In the genomic region with DNA sequence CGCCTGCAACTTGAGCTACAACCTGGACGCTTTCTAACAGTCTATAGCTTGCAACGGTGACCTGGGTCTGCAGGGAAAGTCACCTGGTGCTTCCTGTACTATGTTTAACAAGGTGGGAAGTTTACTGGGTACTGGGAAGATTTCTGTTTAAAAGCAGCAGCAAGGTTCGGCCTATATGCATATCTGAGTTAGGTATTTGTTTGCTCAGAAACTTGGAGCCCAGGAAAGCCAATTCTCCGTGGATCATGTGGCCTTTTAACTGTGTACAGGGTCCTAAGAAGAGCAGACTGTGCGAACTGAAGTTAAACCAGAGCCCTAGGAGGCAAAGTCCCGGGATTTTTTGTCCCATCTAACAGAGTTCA, we compare ENCODE assay signal across 23 cellular contexts.
DNase-seq lines count a peak whose midpoint lies in the region; ATAC-seq and TF ChIP-seq lines count a peak whose summit lies in the region.
"Had no signal": no experiment of that assay in that cellular context is flagged by ENCODE, and none has a peak within 500 bp of the region (broad histone marks: within the 10 kb centered on the region; RNA-seq: fewer than 3 reads in every experiment).

No MANE protein-coding gene starts in this region.

- peaks cover 32% of the 10 kb centered on the region for H3K4me1 ChIP-seq in CD4-positive, CD25-positive, alpha-beta regulatory T cell (ENCODE audit: control insufficient read depth, insufficient read depth, low read length, poor library complexity, severe bottlenecking)
- H3K4me1 ChIP-seq in liver (ENCODE audit: control insufficient read depth in 4 of 4, insufficient read depth in 4 of 4, low read length in 3 of 4), result peaks cover 20 to 50% (median 44%) of the 10 kb centered on the region in 4 donors

- H3K4me3 ChIP-seq in CD4-positive, CD25-positive, alpha-beta regulatory T cell (ENCODE audit: low read depth, low read length), result no peak overlapping the region
- H3K4me3 ChIP-seq in liver (ENCODE audit: low read depth in 1 of 3, low read length in 3 of 3), result no peak overlapping the region
- H3K4me3 ChIP-seq: colonic mucosa, lower lobe of right lung, SJSA1, upper lobe of right lung had no signal

- H3K4me1 Mint-ChIP-seq in T-helper 1 cell treated with Interleukin-12 subunit alpha and Interleukin-12 subunit beta and Interleukin-4 antibody, amounts not matched to agents 30 μg/mL and 1 μg/mL, for 36 hours (ENCODE audit: low read depth), result peaks cover 50% of the 10 kb centered on the region
- peaks cover 11 to 50% (median 43%) of the 10 kb centered on the region in 4 donors for H3K4me1 Mint-ChIP-seq in CD4-positive, CD25-positive, alpha-beta regulatory T cell
- H3K4me1 Mint-ChIP-seq in activated CD4-positive, alpha-beta memory T cell treated with anti-CD3 and anti-CD28 coated beads, Interleukin-2, amount 10 ng/mL, durations not matched to agents 7 days and 5 days, result peaks cover 63% of the 10 kb centered on the region

- H3K9me3 Mint-ChIP-seq in T-helper 1 cell treated with Interleukin-12 subunit alpha and Interleukin-12 subunit beta and Interleukin-4 antibody, amounts not matched to agents 30 μg/mL and 1 μg/mL, for 36 hours, result peaks cover 4% of the 10 kb centered on the region
- peaks cover 0 to 1% (median 0%) of the 10 kb centered on the region in 7 donors for H3K9me3 Mint-ChIP-seq in CD4-positive, CD25-positive, alpha-beta regulatory T cell
- H3K9me3 Mint-ChIP-seq in activated CD4-positive, alpha-beta memory T cell treated with anti-CD3 and anti-CD28 coated beads, Interleukin-2, amount 10 ng/mL, durations not matched to agents 7 days and 5 days, result no peaks in the 10 kb centered on the region
- H3K9me3 Mint-ChIP-seq: naive B cell had no signal

- no peak for TF ChIP-seq RAD21 in liver (IDR thresholded peaks at IDR 0.05)

- POLR2A ChIA-PET in activated CD4-positive, alpha-beta memory T cell treated with anti-CD3 and anti-CD28 coated beads, Interleukin-2, amount 10 ng/mL, durations not matched to agents 7 days and 5 days (lab: Charles Lee), result no interaction called here

- no peaks in the 10 kb centered on the region for H3K9me3 ChIP-seq in CD4-positive, CD25-positive, alpha-beta regulatory T cell (ENCODE audit: control insufficient read depth in 2 of 2, low read length in 2 of 2)
- H3K9me3 ChIP-seq in liver (ENCODE audit: control insufficient read depth in 4 of 4, low read length in 3 of 4), result no peaks in the 10 kb centered on the region
- H3K9me3 ChIP-seq: BE2C, colonic mucosa, lower lobe of right lung, upper lobe of right lung had no signal

- DNase-seq in T-helper 1 cell, result no peak
- DNase-seq in CD4-positive, CD25-positive, alpha-beta regulatory T cell, result no peak
- DNase-seq in activated CD4-positive, alpha-beta memory T cell treated with anti-CD3 and anti-CD28 coated beads, Interleukin-2, amount 10 ng/mL, durations not matched to agents 7 days and 5 days, result no peak
- no peak for DNase-seq in DMS79 treated with DMSO at 0.1 percent for 48 hours (lab: John Stamatoyannopoulos, UW)
- no peak for DNase-seq in GM13977 (ENCODE audit: low spot score)
- DNase-seq in NK-92 (lab: John Stamatoyannopoulos, UW; ENCODE audit: unreplicated experiment), result no peak
- DNase-seq: activated CD4-positive, alpha-beta T cell treated with anti-CD3 and anti-CD28 coated beads for 4 hours; aorta; BE2C; colonic mucosa; DMS 273 treated with DMSO at 0.1 percent for 48 hours; GF-D8; lower lobe of right lung; naive B cell; NCI-H2029; NCI-H510A treated with DMSO at 0.1 percent for 48 hours; OCI-M1; stimulated activated naive CD4-positive, alpha-beta T cell treated with Interleukin-2 at 50 U/mL for 16 hours; upper lobe of right lung had no signal

- peak overlapping the region; percentile 62 for H3K27ac Mint-ChIP-seq in T-helper 1 cell treated with Interleukin-12 subunit alpha and Interleukin-12 subunit beta and Interleukin-4 antibody, amounts not matched to agents 30 μg/mL and 1 μg/mL, for 36 hours
- peak overlapping the region in 2 of 3 donors; percentile 29 to 74 for H3K27ac Mint-ChIP-seq in CD4-positive, CD25-positive, alpha-beta regulatory T cell
- peak overlapping the region; percentile 19 for H3K27ac Mint-ChIP-seq in activated CD4-positive, alpha-beta memory T cell treated with anti-CD3 and anti-CD28 coated beads, Interleukin-2, amount 10 ng/mL, durations not matched to agents 7 days and 5 days

- 31% methylated on average over 7 of the region's 7 CpGs for WGBS in liver

- no peaks in the 10 kb centered on the region for H3K27me3 ChIP-seq in CD4-positive, CD25-positive, alpha-beta regulatory T cell (ENCODE audit: control insufficient read depth, insufficient read depth, low read length)
- no peaks in the 10 kb centered on the region for H3K27me3 ChIP-seq in liver (ENCODE audit: control insufficient read depth in 4 of 4, insufficient read depth in 4 of 4, low read length in 3 of 4)
- H3K27me3 ChIP-seq: BE2C, colonic mucosa, SJSA1, upper lobe of right lung had no signal

- no peaks in the 10 kb centered on the region for H3K27me3 Mint-ChIP-seq in T-helper 1 cell treated with Interleukin-12 subunit alpha and Interleukin-12 subunit beta and Interleukin-4 antibody, amounts not matched to agents 30 μg/mL and 1 μg/mL, for 36 hours (ENCODE audit: low read depth)
- no peaks in the 10 kb centered on the region for H3K27me3 Mint-ChIP-seq in CD4-positive, CD25-positive, alpha-beta regulatory T cell
- no peaks in the 10 kb centered on the region for H3K27me3 Mint-ChIP-seq in activated CD4-positive, alpha-beta memory T cell treated with anti-CD3 and anti-CD28 coated beads, Interleukin-2, amount 10 ng/mL, durations not matched to agents 7 days and 5 days
- H3K27me3 Mint-ChIP-seq: naive B cell had no signal

- CTCF ChIA-PET in activated CD4-positive, alpha-beta memory T cell treated with anti-CD3 and anti-CD28 coated beads, Interleukin-2, amount 10 ng/mL, durations not matched to agents 7 days and 5 days (lab: Charles Lee), result no interaction called here

- no peak for ATAC-seq in CD4-positive, CD25-positive, alpha-beta regulatory T cell (ENCODE audit: low read depth in 2 of 2)
- ATAC-seq: lower lobe of right lung, upper lobe of right lung had no signal

- no peak overlapping the region for H3K27ac ChIP-seq in CD4-positive, CD25-positive, alpha-beta regulatory T cell (ENCODE audit: insufficient read depth, low read length, poor library complexity, severe bottlenecking)
- peak overlapping the region; percentile 19 to 66 for H3K27ac ChIP-seq in liver (ENCODE audit: low read depth in 1 of 2, low read length in 2 of 2)
- H3K27ac ChIP-seq: 22Rv1, colonic mucosa, lower lobe of right lung, SJSA1, upper lobe of right lung had no signal

- peaks cover 42% of the 10 kb centered on the region for H3K36me3 ChIP-seq in CD4-positive, CD25-positive, alpha-beta regulatory T cell (ENCODE audit: control insufficient read depth, insufficient read depth, low read length)
- peaks cover 2 to 11% (median 9%) of the 10 kb centered on the region in 4 donors for H3K36me3 ChIP-seq in liver (ENCODE audit: control insufficient read depth in 4 of 4, insufficient read depth in 3 of 4, low read depth in 1 of 4, low read length in 3 of 4)

- H3K4me3 Mint-ChIP-seq in T-helper 1 cell treated with Interleukin-12 subunit alpha and Interleukin-12 subunit beta and Interleukin-4 antibody, amounts not matched to agents 30 μg/mL and 1 μg/mL, for 36 hours, result no peak overlapping the region
- no peak overlapping the region for H3K4me3 Mint-ChIP-seq in CD4-positive, CD25-positive, alpha-beta regulatory T cell
- no peak overlapping the region for H3K4me3 Mint-ChIP-seq in activated CD4-positive, alpha-beta memory T cell treated with anti-CD3 and anti-CD28 coated beads, Interleukin-2, amount 10 ng/mL, durations not matched to agents 7 days and 5 days
- H3K4me3 Mint-ChIP-seq: naive B cell had no signal

- no peak for TF ChIP-seq CTCF in liver (IDR thresholded peaks at IDR 0.05; ENCODE audit: low read depth, low read length, missing input control)
- TF ChIP-seq CTCF in GM13977 (IDR thresholded peaks at IDR 0.05; ENCODE audit: extremely low read depth, insufficient read depth, missing control alignments), result no peak

- peaks cover 45% of the 10 kb centered on the region for H3K36me3 Mint-ChIP-seq in T-helper 1 cell treated with Interleukin-12 subunit alpha and Interleukin-12 subunit beta and Interleukin-4 antibody, amounts not matched to agents 30 μg/mL and 1 μg/mL, for 36 hours (ENCODE audit: low read depth)
- peaks cover 34% of the 10 kb centered on the region for H3K36me3 Mint-ChIP-seq in CD4-positive, CD25-positive, alpha-beta regulatory T cell
- H3K36me3 Mint-ChIP-seq in activated CD4-positive, alpha-beta memory T cell treated with anti-CD3 and anti-CD28 coated beads, Interleukin-2, amount 10 ng/mL, durations not matched to agents 7 days and 5 days (ENCODE audit: low read depth), result peaks cover 66% of the 10 kb centered on the region

- in situ Hi-C loops in GM13977 (cut with MboI; ENCODE audit: low pct_unique_long_range_greater_than_20kb, low sequenced_read_pairs, unreplicated experiment), result no loop called here

- H3K9ac ChIP-seq in liver (ENCODE audit: low read depth in 1 of 2, low read length in 2 of 2), result no peak overlapping the region

TF ChIP-seq in liver, 16 proteins besides CTCF, POLR2A, EP300 and RAD21:
- TF ChIP-seq RXRA (IDR thresholded peaks at IDR 0.05), result no peak
- TF ChIP-seq TAF1 (conservative IDR thresholded peaks at IDR 0.05), result no peak
- no peak for TF ChIP-seq HNF4G (IDR thresholded peaks at IDR 0.05)
TF ChIP-seq in liver: peak in this region for 0.
